ENCODE assay signal across 23 cellular contexts in the genomic region with DNA sequence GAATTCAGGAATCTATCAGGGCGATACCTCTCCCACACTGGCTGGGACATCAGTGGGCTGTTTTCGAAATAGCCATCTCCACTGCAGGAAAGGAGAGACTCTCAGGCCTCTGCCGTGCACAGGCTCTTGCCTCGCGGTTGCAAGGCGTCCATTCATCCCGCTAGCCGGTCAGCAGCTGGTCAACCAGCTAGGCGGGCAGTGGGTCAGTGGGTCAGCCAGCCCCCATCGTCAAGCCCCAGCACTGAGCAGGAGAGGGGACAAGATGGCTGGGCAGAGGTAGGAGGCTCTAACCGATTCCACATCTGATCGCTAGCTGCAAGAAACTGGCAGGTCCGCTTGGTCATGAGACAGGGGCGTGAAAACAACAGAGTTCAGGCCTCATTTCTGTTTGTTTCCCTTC. TPM values are rescaled to one million over a fixed set of nuclear protein-coding genes. Genes with fewer than 3 reads are reported as not detected.
"Had no signal": no experiment of that assay in that cellular context is flagged by ENCODE, and none has a peak within 500 bp of the region (broad histone marks: within the 10 kb centered on the region; RNA-seq: fewer than 3 reads in every experiment).

No MANE protein-coding gene starts in this region.

- H3K27ac ChIP-seq: brain microvascular endothelial cell, cardiac muscle cell, KMS-11 had no signal

- ATAC-seq: activated CD4-positive, CD25-positive, alpha-beta regulatory T cell treated with anti-CD3 and anti-CD28 coated beads, Interleukin-2, amount 50 U/mL, for 24 hours; activated CD8-positive, alpha-beta T cell treated with anti-CD3 and anti-CD28 coated beads for 36 hours; activated T-cell treated with anti-CD3 and anti-CD28 coated beads, Interleukin-2, amount 50 U/mL, for 72 hours; Panc1 had no signal

- H3K27me3 ChIP-seq: cardiac muscle cell had no signal

- H3K4me3 ChIP-seq: cardiac muscle cell had no signal

- DNase-seq: activated CD4-positive, alpha-beta T cell treated with anti-CD3 and anti-CD28 coated beads for 4 hours; activated CD8-positive, alpha-beta memory T cell treated with anti-CD3 and anti-CD28 coated beads, Interleukin-2, amount 50 U/mL, for 4 hours; activated CD8-positive, alpha-beta T cell treated with anti-CD3 and anti-CD28 coated beads for 36 hours; activated gamma-delta T cell treated with Interleukin-2 at 50 U/mL for 16 hours; activated T-cell treated with anti-CD3 and anti-CD28 coated beads, Interleukin-2, amount 50 U/mL, for 72 hours; amygdala; brain microvascular endothelial cell; cerebellar nuclear complex; NCI-H1092; NCI-H1417; NCI-H1930; NCI-H2171; NCI-H2227 treated with DMSO at 0.1 percent for 48 hours; NCI-H446 treated with DMSO at 0.1 percent for 48 hours; NCI-H526; NCI-H82; SHP77 treated with DMSO at 0.1 percent for 48 hours had no signal

- H3K36me3 ChIP-seq: brain microvascular endothelial cell, cardiac muscle cell had no signal

- H3K9ac ChIP-seq: KMS-11 had no signal

- H3K4me2 ChIP-seq: KMS-11 had no signal

RNA-seq across cellular contexts. Expression of a gene that starts 45.1 kb away (rescaled TPM):
- total RNA-seq: cardiac muscle cell, MCF 10A, SK-MEL-5 had no signal

RNA-seq across cellular contexts. Expression of a gene that starts 45.9 kb away (rescaled TPM):
- total RNA-seq: SK-MEL-5 had no signal
